Comparison of ENCODE assay signal across 8 cellular contexts in the genomic region with DNA sequence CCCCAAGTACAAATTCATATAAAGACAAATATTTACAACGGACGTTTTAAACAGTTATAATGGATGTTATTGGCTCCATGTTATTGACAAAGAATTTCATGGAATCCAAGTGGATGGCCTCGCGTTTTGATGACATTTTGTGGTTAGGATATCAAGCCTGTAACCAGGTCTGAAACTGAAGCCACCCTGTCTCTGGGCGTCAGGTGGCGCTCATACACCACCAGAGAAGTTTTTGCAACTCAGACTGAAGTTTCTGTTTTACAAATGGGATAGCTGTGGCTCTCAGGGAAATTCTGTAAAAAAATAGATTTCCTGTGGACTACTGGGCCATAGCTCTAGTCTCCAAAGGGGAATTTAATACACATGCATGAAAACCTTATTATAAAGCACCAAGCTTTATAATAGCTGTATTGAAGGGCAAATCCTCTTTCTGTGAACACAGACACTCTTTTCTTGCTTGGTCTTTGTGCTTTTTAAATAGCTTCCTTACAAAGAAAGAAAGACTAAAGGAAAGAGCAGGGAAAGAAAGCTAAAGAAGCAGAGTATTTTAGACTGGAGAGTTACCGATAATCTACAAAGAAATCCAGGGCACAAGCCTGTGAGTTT.
DNase-seq lines count a peak whose midpoint lies in the region; ATAC-seq and TF ChIP-seq lines count a peak whose summit lies in the region.

No MANE protein-coding gene starts in this region.

- CTCF ChIA-PET in Calu3 (lab: Charles Lee): interaction anchor here (0.7 to 1.4 kb wide), 8 partner anchors 11 to 506 kb away, joined by 3 to 4 read pairs (median 3); no protein-coding TSS in a partner anchor
- CTCF ChIA-PET in PC-9 (lab: Charles Lee): interaction anchor here (0.6 to 0.9 kb wide), 5 partner anchors 226 to 1910 kb away, joined by 3 to 5 read pairs (median 4); no protein-coding TSS in a partner anchor

- no peaks in the 10 kb centered on the region for H3K9me3 Mint-ChIP-seq in Calu3 (ENCODE audit: low read depth, unreplicated experiment)

- TF ChIP-seq CTCF in Calu3 (IDR thresholded peaks at IDR 0.05; ENCODE audit: unreplicated experiment) (peak; percentile 70), PC-9 (conservative IDR thresholded peaks at IDR 0.05) (peak; percentile 86), breast epithelium (IDR thresholded peaks at IDR 0.05) (peak in 2 of 3 donors; percentile 43 to 64), stomach (IDR thresholded peaks at IDR 0.05) (peak in 5 of 7 experiments; percentile 35 to 60 (median 47)), gastroesophageal sphincter (IDR thresholded peaks at IDR 0.05) (peak in 2 of 4 experiments; percentile 19 to 48)

- H3K27me3 ChIP-seq in PC-9 (ENCODE audit: insufficient read depth, low read depth): no peaks in the 10 kb centered on the region
- H3K27me3 ChIP-seq in breast epithelium: peaks cover 0 to 1% of the 10 kb centered on the region in 2 donors
- H3K27me3 ChIP-seq in stomach: peaks cover 0 to 12% (median 0%) of the 10 kb centered on the region in 3 donors
- H3K27me3 ChIP-seq in gastroesophageal sphincter: peaks cover 8% of the 10 kb centered on the region

- H3K79me2 ChIP-seq in PC-9 (ENCODE audit: low read depth): no peaks in the 10 kb centered on the region

- H3K36me3 Mint-ChIP-seq in Calu3 (ENCODE audit: insufficient read depth, unreplicated experiment): no peaks in the 10 kb centered on the region

- no peak overlapping the region for H2AFZ ChIP-seq in PC-9

- H3K9me3 ChIP-seq in PC-9 (ENCODE audit: insufficient read depth, low read depth) (no peaks in the 10 kb centered on the region), breast epithelium (no peaks in the 10 kb centered on the region), stomach (no peaks in the 10 kb centered on the region), gastroesophageal sphincter (no peaks in the 10 kb centered on the region)

- no peak overlapping the region for H3K27ac Mint-ChIP-seq in Calu3 (ENCODE audit: unreplicated experiment)

- H3K4me3 ChIP-seq in PC-9 (no peak overlapping the region), breast epithelium (no peak overlapping the region), stomach (no peak overlapping the region), gastroesophageal sphincter (no peak overlapping the region)

- BruUV-seq in Calu3 (replicated peaks; lab: Mats Ljungman, UMichigan): no TSS peak
- no TSS peak for BruUV-seq in PC-9 (replicated peaks; lab: Mats Ljungman, UMichigan)

- H3F3A ChIP-seq in PC-9 (ENCODE audit: insufficient read depth, low read depth): no peaks in the 10 kb centered on the region

- POLR2A ChIA-PET in PC-9 (lab: Charles Lee; ENCODE audit: unreplicated experiment): no interaction called here

- TF ChIP-seq POLR2A in breast epithelium (IDR thresholded peaks at IDR 0.05) (no peak), stomach (IDR thresholded peaks at IDR 0.05) (no peak), gastroesophageal sphincter (IDR thresholded peaks at IDR 0.05) (no peak)

- no peak for TF ChIP-seq EP300 in stomach (IDR thresholded peaks at IDR 0.05)
- TF ChIP-seq EP300 in gastroesophageal sphincter (IDR thresholded peaks at IDR 0.05): no peak

- ATAC-seq in GM18907 (IDR thresholded peaks at IDR 0.05; ENCODE audit: unreplicated experiment) (peak; percentile 85), HG03378 (IDR thresholded peaks at IDR 0.05; ENCODE audit: unreplicated experiment) (peak; percentile 71), left colon (peak; percentile 94), gastroesophageal sphincter (no peak)

- H3K4me1 ChIP-seq in PC-9 (replicated peaks; ENCODE audit: insufficient read depth): no peaks in the 10 kb centered on the region
- no peaks in the 10 kb centered on the region for H3K4me1 ChIP-seq in breast epithelium
- no peaks in the 10 kb centered on the region for H3K4me1 ChIP-seq in stomach
- H3K4me1 ChIP-seq in gastroesophageal sphincter: no peaks in the 10 kb centered on the region

- no peaks in the 10 kb centered on the region for H3K9me2 ChIP-seq in PC-9 (ENCODE audit: insufficient read depth)

- no peak overlapping the region for H3K4me2 ChIP-seq in PC-9

- H3K27me3 Mint-ChIP-seq in Calu3 (ENCODE audit: unreplicated experiment): peaks cover 22% of the 10 kb centered on the region

- intact Hi-C loops in Calu3 (cut with micrococcal nuclease; ENCODE audit: unreplicated experiment): loop anchor here (1.0 to 10.0 kb wide), 6 partner anchors 56 to 540 kb away; a partner anchor contains a TSS
- intact Hi-C loops in PC-9 (cut with micrococcal nuclease; ENCODE audit: unreplicated experiment): loop anchor here (1.0 kb wide), 3 partner anchors 203 to 539 kb away; no protein-coding TSS in a partner anchor
- intact Hi-C loops in breast epithelium (cut with DNase I; ENCODE audit: low total_unique reads): no loop called here
- intact Hi-C loops in left colon (cut with DNase I, micrococcal nuclease): no loop called here
- intact Hi-C loops in stomach (cut with DNase I; ENCODE audit: low total_unique reads): loop anchor here (10.0 kb wide), 2 partner anchors 230 to 540 kb away; no protein-coding TSS in a partner anchor

- no peaks in the 10 kb centered on the region for H3K36me3 ChIP-seq in PC-9 (ENCODE audit: low read depth)
- H3K36me3 ChIP-seq in breast epithelium: no peaks in the 10 kb centered on the region
- no peaks in the 10 kb centered on the region for H3K36me3 ChIP-seq in stomach
- H3K36me3 ChIP-seq in gastroesophageal sphincter: no peaks in the 10 kb centered on the region

- no peak overlapping the region for H3K27ac ChIP-seq in PC-9
- H3K27ac ChIP-seq in breast epithelium: no peak overlapping the region
- H3K27ac ChIP-seq in stomach: no peak overlapping the region
- H3K27ac ChIP-seq in gastroesophageal sphincter: no peak overlapping the region

- 13 to 15% (median 13%) methylated on average over 7 of the region's 7 CpGs for WGBS in stomach, 5 donors
- WGBS in gastroesophageal sphincter (ENCODE audit: low coverage in 1 of 2), 2 donors: 7 to 28% methylated on average over 3 to 7 of the region's 7 CpGs

- DNase-seq in Calu3: peak; percentile 72
- peak; percentile 40 to 55 for DNase-seq in PC-9
- no peak for DNase-seq in breast epithelium (ENCODE audit: low spot score in 2 of 2)
- peak; percentile 56 to 69 for DNase-seq in left colon
- peak; percentile 49 for DNase-seq in stomach

- no peaks in the 10 kb centered on the region for H3K4me1 Mint-ChIP-seq in Calu3 (ENCODE audit: low read depth, unreplicated experiment)

- H3K4me3 Mint-ChIP-seq in Calu3 (ENCODE audit: low read depth, unreplicated experiment): no peak overlapping the region

- H4K20me1 ChIP-seq in PC-9 (ENCODE audit: insufficient read depth): no peaks in the 10 kb centered on the region

Comparison
In these comparisons a context has a peak if more than half of its experiments do, and no peak if none do; other contexts are left out.
1. DNase-seq: peak in Calu3 (single experiment), PC-9 (2 of 2), left colon (2 of 2) and stomach (single experiment); none in breast epithelium (0 of 2).
2. intact Hi-C loops: an anchor here in Calu3 (1.0 to 10.0 kb wide), PC-9 (1.0 kb wide) and stomach (10.0 kb wide); none called in breast epithelium and left colon.